In the genomic region with DNA sequence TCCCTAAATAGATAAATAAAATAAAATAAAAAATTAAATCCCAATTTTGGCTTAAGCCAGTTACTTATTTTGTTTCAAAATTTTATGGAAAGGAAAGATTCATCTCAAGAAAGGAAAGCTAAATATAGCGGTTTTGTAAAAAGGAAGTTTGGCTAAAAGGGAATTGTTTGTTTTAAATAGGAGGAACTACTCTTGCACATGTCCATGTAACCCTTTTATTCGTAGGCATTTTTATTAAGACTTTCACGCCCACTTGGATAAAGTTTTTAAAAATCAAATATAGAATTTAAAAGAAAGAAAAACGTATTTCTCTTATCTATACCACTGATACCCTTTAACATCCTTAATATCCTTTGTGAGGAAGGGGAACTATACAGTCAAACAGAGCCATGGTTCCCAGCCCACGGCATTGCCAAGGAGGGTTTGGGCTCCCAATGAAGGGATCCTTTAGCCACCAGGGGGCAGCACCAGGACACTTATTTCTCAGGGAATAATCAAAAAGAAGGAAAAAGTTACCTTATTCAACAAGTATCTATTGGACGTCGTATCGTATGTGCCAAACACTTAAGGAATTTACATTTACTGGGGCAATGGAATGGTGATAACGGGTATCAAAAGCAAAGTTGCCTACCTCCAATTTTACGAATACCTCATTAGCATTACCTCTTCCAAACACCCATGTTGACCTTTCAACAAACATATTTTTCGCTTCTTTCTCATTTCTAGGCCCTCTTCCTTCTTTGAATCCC, we compare ENCODE assay signal across 8 cellular contexts. TPM values are rescaled to one million over a fixed set of nuclear protein-coding genes. Genes with fewer than 3 reads are reported as not detected.
DNase-seq lines count a peak whose midpoint lies in the region; ATAC-seq, FAIRE-seq and TF ChIP-seq lines count a peak whose summit lies in the region.

No MANE protein-coding gene starts in this region.

- DNase-seq in NCI-H187 (lab: John Stamatoyannopoulos, UW) (peak; percentile 28 to 35), caudate nucleus (lab: John Stamatoyannopoulos, UW) (peak in 57 of 61 donors; percentile 4 to 87 (median 48)), kidney (peak; percentile 87)
- peak; percentile 60 to 79 (median 69) for DNase-seq in activated CD4-positive, CD25-positive, alpha-beta regulatory T cell (lab: John Stamatoyannopoulos, UW)
- DNase-seq in stimulated activated CD4-positive, alpha-beta T cell treated with anti-CD3 and anti-CD28 coated beads, Interleukin-1b, Interleukin-23, amount 100 ng/mL, for 1 hour (ENCODE audit: low read depth in 2 of 2) = peak; percentile 60 to 80

- H3K27ac ChIP-seq in caudate nucleus (ENCODE audit: low read depth, low read length) = no peak overlapping the region
- H3K27ac ChIP-seq in kidney (ENCODE audit: low read depth in 2 of 2, low read length in 2 of 2) = no peak overlapping the region

- peak overlapping the region in 1 of 2 donors; percentile 7 for H3K9ac ChIP-seq in kidney (ENCODE audit: low read length in 2 of 2)

- H3K9me3 ChIP-seq in kidney (ENCODE audit: control insufficient read depth in 1 of 2, low read length in 2 of 2) = no peaks in the 10 kb centered on the region

- no peaks in the 10 kb centered on the region for H3K36me3 ChIP-seq in kidney (ENCODE audit: control insufficient read depth in 1 of 2, insufficient read depth in 2 of 2, low read length in 2 of 2)

- FAIRE-seq in kidney (lab: Jason Lieb, UNC) = peak; percentile 71

- intact Hi-C loops in kidney (cut with DNase I) = loop anchor here (10.0 kb wide), 1 partner anchor 133 kb away; no protein-coding TSS in a partner anchor

- H3K4me3 ChIP-seq in kidney (ENCODE audit: low read length in 2 of 2) = peak overlapping the region; percentile 21 to 63

- peaks cover 0 to 6% of the 10 kb centered on the region in 2 donors for H3K4me1 ChIP-seq in kidney (ENCODE audit: control insufficient read depth in 1 of 2, insufficient read depth in 1 of 2, low read depth in 1 of 2, low read length in 2 of 2)

- TF ChIP-seq CTCF in GM12874 (IDR thresholded peaks at IDR 0.05; ENCODE audit: insufficient read depth, low read depth, low read length) (peak; percentile 69), kidney (IDR thresholded peaks at IDR 0.05; ENCODE audit: borderline replicate concordance, extremely low read depth, insufficient read depth) (peak; percentile 80)

- ATAC-seq in HG02870 (IDR thresholded peaks at IDR 0.05; ENCODE audit: unreplicated experiment) (peak; percentile 83), GM19467 (IDR thresholded peaks at IDR 0.05; ENCODE audit: unreplicated experiment) (no peak)

RNA-seq across cellular contexts. Expression of a gene that starts 27.7 kb away (rescaled TPM):
- 15.3 TPM for total RNA-seq in kidney
- 11.7 TPM for polyA plus RNA-seq in kidney (ENCODE audit: insufficient read depth, low read depth, low replicate concordance)

RNA-seq across cellular contexts. Expression of a gene that starts 32.7 kb away (rescaled TPM):
- total RNA-seq in kidney = 7.8 TPM
- polyA plus RNA-seq in kidney (ENCODE audit: insufficient read depth, low read depth, low replicate concordance) = 17.3 TPM

Comparison
In these comparisons a context has a peak if more than half of its experiments do, and no peak if none do; other contexts are left out.
1. DNase-seq: peak in every context shown above with its lines; median percentile 87 in kidney; 70 in stimulated activated CD4-positive, alpha-beta T cell treated with anti-CD3 and anti-CD28 coated beads, Interleukin-1b, Interleukin-23, amount 100 ng/mL, for 1 hour; 69 in activated CD4-positive, CD25-positive, alpha-beta regulatory T cell; 48 in caudate nucleus; 32 in NCI-H187.